Comparison of ENCODE assay signal across 10 cellular contexts in the genomic region with DNA sequence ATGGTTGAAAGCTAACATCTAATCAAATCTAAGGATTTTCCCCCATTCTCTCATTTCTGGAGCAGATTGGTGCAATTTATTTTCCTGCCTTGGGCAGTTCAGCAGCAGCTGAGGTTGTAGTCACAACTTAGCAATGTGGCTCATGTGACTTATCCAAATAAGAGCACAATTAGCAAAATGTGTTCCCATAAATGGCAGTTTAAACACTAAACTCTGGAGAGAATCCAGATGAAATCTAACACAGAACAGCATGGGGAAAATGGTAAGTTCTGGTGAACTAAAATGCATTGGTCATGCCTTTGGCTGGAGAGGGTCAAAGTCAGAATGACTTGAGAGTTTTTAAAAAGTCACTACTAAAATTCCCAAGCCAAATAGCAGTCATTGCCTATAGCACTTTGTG.
DNase-seq lines count a peak whose midpoint lies in the region; ATAC-seq and TF ChIP-seq lines count a peak whose summit lies in the region.
"Had no signal": no experiment of that assay in that cellular context is flagged by ENCODE, and none has a peak within 500 bp of the region (broad histone marks: within the 10 kb centered on the region; RNA-seq: fewer than 3 reads in every experiment).

No MANE protein-coding gene starts in this region.

- H3K9me3 ChIP-seq in SJSA1 (replicated peaks) (no peaks in the 10 kb centered on the region), sigmoid colon (no peaks in the 10 kb centered on the region)

- no peaks in the 10 kb centered on the region for H3K36me3 ChIP-seq in SJSA1
- no peaks in the 10 kb centered on the region for H3K36me3 ChIP-seq in sigmoid colon

- peak overlapping the region; percentile 71 for H3K27ac ChIP-seq in SJSA1
- H3K27ac ChIP-seq in sigmoid colon, result peak overlapping the region in 3 of 4 donors; percentile 27 to 71 (median 63)

- intact Hi-C loops in sigmoid colon (cut with DNase I), result no loop called here

- no peak for ATAC-seq in HG03159 (IDR thresholded peaks at IDR 0.05; ENCODE audit: unreplicated experiment)
- no peak for ATAC-seq in HG03025 (IDR thresholded peaks at IDR 0.05; ENCODE audit: low FRiP score, unreplicated experiment)

- H3K4me3 ChIP-seq in SJSA1 (no peak overlapping the region), fibroblast of pulmonary artery (replicated peaks; ENCODE audit: low read depth, low read length) (no peak overlapping the region), sigmoid colon (no peak overlapping the region)

- TF ChIP-seq EP300 in sigmoid colon (IDR thresholded peaks at IDR 0.05), result no peak

- DNase-seq in GM04504 (ENCODE audit: low read depth) (peak; percentile 92), SJSA1 (ENCODE audit: low read depth in 1 of 2, low spot score in 2 of 2) (peak in 1 of 2 experiments; percentile 35), fibroblast of pulmonary artery (ENCODE audit: low read depth) (peak; percentile 75), sigmoid colon (no peak), HuH-7.5 (ENCODE audit: low spot score) (no peak)
- no peak for DNase-seq in stimulated activated CD4-positive, alpha-beta T cell treated with anti-CD3 and anti-CD28 coated beads, Interleukin-12 subunit alpha, Interleukin-12 subunit beta, amount 100 ng/mL, for 4 hours
- DNase-seq: activated CD4-positive, CD25-positive, alpha-beta regulatory T cell treated with anti-CD3 and anti-CD28 coated beads, Interleukin-2, amount 50 U/mL, for 72 hours; amygdala had no signal

- TF ChIP-seq CTCF in fibroblast of pulmonary artery (IDR thresholded peaks at IDR 0.05; ENCODE audit: low read length, missing control alignments) (no peak), sigmoid colon (IDR thresholded peaks at IDR 0.05) (no peak)

- peaks cover 24% of the 10 kb centered on the region for H3K4me1 ChIP-seq in SJSA1 (replicated peaks)
- H3K4me1 ChIP-seq in sigmoid colon, result peaks cover 0 to 12% (median 0%) of the 10 kb centered on the region in 4 donors

- no peak for TF ChIP-seq POLR2A in sigmoid colon (IDR thresholded peaks at IDR 0.05)

- H3K27me3 ChIP-seq in SJSA1 (replicated peaks) (no peaks in the 10 kb centered on the region), sigmoid colon (no peaks in the 10 kb centered on the region)

Comparison
In these comparisons a context has a peak if more than half of its experiments do, and no peak if none do; other contexts are left out.
1. DNase-seq: peak in GM04504 (single experiment) and fibroblast of pulmonary artery (single experiment); none in sigmoid colon (single experiment), HuH-7.5 (single experiment) and stimulated activated CD4-positive, alpha-beta T cell treated with anti-CD3 and anti-CD28 coated beads, Interleukin-12 subunit alpha, Interleukin-12 subunit beta, amount 100 ng/mL, for 4 hours (single experiment).